In genomic region chrX:52905531-52905930, GRCh38 we compare ENCODE assay signal across 19 cellular contexts. TPM values are rescaled to one million over a fixed set of nuclear protein-coding genes. Genes with fewer than 3 reads are reported as not detected.
"Had no signal": no experiment of that assay in that cellular context is flagged by ENCODE, and none has a peak within 500 bp of the region (broad histone marks: within the 10 kb centered on the region; RNA-seq: fewer than 3 reads in every experiment).

No MANE protein-coding gene starts in this region.

RNA-seq across cellular contexts. Expression of gene XAGE3, which starts 37.6 kb away (rescaled TPM):
- total RNA-seq: activated naive CD4-positive, alpha-beta T cell treated with anti-CD3 and anti-CD28 coated beads for 36 hours; activated naive CD4-positive, alpha-beta T cell treated with anti-CD3 and anti-CD28 coated beads, Interleukin-2, amount 50 U/mL, for 72 hours; activated naive CD8-positive, alpha-beta T cell treated with anti-CD3 and anti-CD28 coated beads for 36 hours; activated naive CD8-positive, alpha-beta T cell treated with anti-CD3 and anti-CD28 coated beads, Interleukin-2, amount 10 ng/mL, durations not matched to agents 7 days and 5 days; activated T-cell treated with anti-CD3 and anti-CD28 coated beads, Interleukin-2, amount 50 U/mL, for 4 hours; activated T-cell treated with anti-CD3 and anti-CD28 coated beads, Interleukin-2, amount 50 U/mL, for 72 hours; activated T-helper 1 cell treated with anti-CD3 and anti-CD28 coated beads, Interleukin-12 subunit alpha, Interleukin-12 subunit beta, Interleukin-2, Interleukin-4 antibody, amounts not matched to agents 30 ng/mL and 10 ng/mL and 1 ng/mL, durations not matched to agents 14 hours and 24 hours and 36 hours; activated T-helper 17 cell treated with anti-CD3 and anti-CD28 coated beads, Interleukin-2, amount 50 U/mL, for 72 hours; activated T-helper 2 cell treated with anti-CD3 and anti-CD28 coated beads, Interferon-gamma antibody, Interleukin-2, Interleukin-4, amounts not matched to agents 10 μg/mL and 5 μg/mL and 100 μg/mL, durations not matched to agents 14 hours and 24 hours and 36 hours; adrenal gland; aorta; ascending aorta; body of pancreas; breast epithelium; bronchial epithelial cell; cardiac muscle cell; cardiac septum; cerebellum; chondrocyte had no signal
- polyA plus RNA-seq: adrenal gland, aorta, cardiac muscle cell had no signal
